In genomic region chr6:34143884-34144580, GRCh38 we compare ENCODE assay signal across 8 cellular contexts. TPM values are rescaled to one million over a fixed set of nuclear protein-coding genes. Genes with fewer than 3 reads are reported as not detected.
DNase-seq lines count a peak whose midpoint lies in the region; ATAC-seq, FAIRE-seq and TF ChIP-seq lines count a peak whose summit lies in the region.

No MANE protein-coding gene starts in this region.

- no peak overlapping the region for H2AFZ ChIP-seq in PC-3 (ENCODE audit: low read length)

- no peak overlapping the region for H3K9ac ChIP-seq in PC-3 (ENCODE audit: low read length)
- no peak overlapping the region for H3K9ac ChIP-seq in adipocyte (ENCODE audit: low read length)

- no peak overlapping the region for H3K4me3 ChIP-seq in PC-3 (ENCODE audit: low read length)
- peak overlapping the region; percentile 29 for H3K4me3 ChIP-seq in adipocyte (ENCODE audit: low read length)
- H3K4me3 ChIP-seq in mesodermal cell (ENCODE audit: extremely low read depth, insufficient read depth, low read length, poor library complexity, severe bottlenecking), result peak overlapping the region; percentile 32

- peak; percentile 31 to 48 for ATAC-seq in activated CD4-positive, CD25-positive, alpha-beta regulatory T cell treated with anti-CD3 and anti-CD28 coated beads, Interleukin-2, amount 50 U/mL, for 24 hours
- no peak for ATAC-seq in PC-3
- peak; percentile 47 for ATAC-seq in stimulated activated naive CD8-positive, alpha-beta T cell treated with anti-CD3 and anti-CD28 coated beads, Interleukin-15, Interleukin-2, amounts not matched to agents 100 U/mL and 50 U/mL, for 24 hours

- DNase-seq in activated CD4-positive, CD25-positive, alpha-beta regulatory T cell treated with anti-CD3 and anti-CD28 coated beads, Interleukin-2, amount 50 U/mL, for 72 hours, result no peak
- DNase-seq in PC-3, result no peak
- peak; percentile 31 for DNase-seq in adipocyte (ENCODE audit: low read depth)
- peak; percentile 62 for DNase-seq in stimulated activated naive CD8-positive, alpha-beta T cell treated with anti-CD3 and anti-CD28 coated beads, Interleukin-15, Interleukin-2, amounts not matched to agents 100 U/mL and 50 U/mL, for 24 hours
- no peak for DNase-seq in RCC 7860 (ENCODE audit: low spot score)
- DNase-seq in occipital lobe (lab: John Stamatoyannopoulos, UW), result no peak

- no peaks in the 10 kb centered on the region for H3F3A ChIP-seq in PC-3 (ENCODE audit: low read length, unreplicated experiment)

- H3K9me2 ChIP-seq in PC-3 (replicated peaks; ENCODE audit: low read length), result no peaks in the 10 kb centered on the region

- no peaks in the 10 kb centered on the region for H3K4me1 ChIP-seq in PC-3 (ENCODE audit: insufficient read depth, low read length)
- H3K4me1 ChIP-seq in adipocyte (ENCODE audit: control insufficient read depth, insufficient read depth, low read length), result no peaks in the 10 kb centered on the region
- peaks cover 24% of the 10 kb centered on the region for H3K4me1 ChIP-seq in mesodermal cell (ENCODE audit: control insufficient read depth, insufficient read depth, low read length, poor library complexity, severe bottlenecking)

- H3K79me2 ChIP-seq in PC-3 (ENCODE audit: low read length), result no peaks in the 10 kb centered on the region

- H3K27ac ChIP-seq in PC-3 (ENCODE audit: low read length) (no peak overlapping the region), mesodermal cell (ENCODE audit: low read depth, low read length, severe bottlenecking) (no peak overlapping the region)

- H3K4me2 ChIP-seq in PC-3 (ENCODE audit: low read length), result peak overlapping the region; percentile 53

- peak; percentile 21; the same call in 1 of the 2 replicates for TF ChIP-seq CTCF in PC-3 (conservative IDR thresholded peaks at IDR 0.05; ENCODE audit: low read depth, low read length)

- 0 to 1% methylated on average over 34 to 48 of the region's 63 CpGs for WGBS in mesodermal cell (ENCODE audit: insufficient coverage in 2 of 2), 2 experiments

- H3K36me3 ChIP-seq in PC-3 (ENCODE audit: low read depth, low read length) (no peaks in the 10 kb centered on the region), adipocyte (ENCODE audit: control insufficient read depth, insufficient read depth, low read length, severe bottlenecking) (no peaks in the 10 kb centered on the region), mesodermal cell (ENCODE audit: control insufficient read depth, insufficient read depth, low read length) (no peaks in the 10 kb centered on the region)

- FAIRE-seq in RCC 7860 (lab: Jason Lieb, UNC), result no peak

- intact Hi-C loops in PC-3 (cut with micrococcal nuclease), result no loop called here

- H3K27me3 ChIP-seq in PC-3 (ENCODE audit: low read length) (peaks cover 44% of the 10 kb centered on the region), adipocyte (replicated peaks; ENCODE audit: control insufficient read depth, insufficient read depth, low read length) (peaks cover 76% of the 10 kb centered on the region)

- CTCF ChIA-PET in PC-3 (lab: Charles Lee), result no interaction called here

- H3K9me3 ChIP-seq in PC-3 (ENCODE audit: low read length), result no peaks in the 10 kb centered on the region
- H3K9me3 ChIP-seq in adipocyte (ENCODE audit: control insufficient read depth, low read length), result no peaks in the 10 kb centered on the region
- H3K9me3 ChIP-seq in mesodermal cell (ENCODE audit: control insufficient read depth, low read length), result no peaks in the 10 kb centered on the region

- POLR2A ChIA-PET in PC-3 (lab: Charles Lee; ENCODE audit: unreplicated experiment), result no interaction called here

- no TSS peak for BruUV-seq in PC-3 (replicated peaks; lab: Mats Ljungman, UMichigan)

- no peaks in the 10 kb centered on the region for H4K20me1 ChIP-seq in PC-3 (ENCODE audit: low read length)

RNA-seq across cellular contexts. Expression of gene GRM4, which starts 1.9 kb away (rescaled TPM):
- total RNA-seq in PC-3 (2014; rRNA removed), result not detected in 2 replicates
- 0.74 TPM for polyA plus RNA-seq in mesodermal cell (2013, experiment 1 of 2)
- polyA plus RNA-seq in mesodermal cell (2013, experiment 2 of 2), result 0.35 TPM
- 0.94 TPM for total RNA-seq in occipital lobe

Comparison
In these comparisons a context has a peak if more than half of its experiments do, and no peak if none do; other contexts are left out.
1. DNase-seq: peak in adipocyte (single experiment) and stimulated activated naive CD8-positive, alpha-beta T cell treated with anti-CD3 and anti-CD28 coated beads, Interleukin-15, Interleukin-2, amounts not matched to agents 100 U/mL and 50 U/mL, for 24 hours (single experiment); none in activated CD4-positive, CD25-positive, alpha-beta regulatory T cell treated with anti-CD3 and anti-CD28 coated beads, Interleukin-2, amount 50 U/mL, for 72 hours (single experiment), PC-3 (single experiment), RCC 7860 (single experiment) and occipital lobe (single experiment).